Comparison of ENCODE assay signal across 16 cellular contexts in the genomic region with DNA sequence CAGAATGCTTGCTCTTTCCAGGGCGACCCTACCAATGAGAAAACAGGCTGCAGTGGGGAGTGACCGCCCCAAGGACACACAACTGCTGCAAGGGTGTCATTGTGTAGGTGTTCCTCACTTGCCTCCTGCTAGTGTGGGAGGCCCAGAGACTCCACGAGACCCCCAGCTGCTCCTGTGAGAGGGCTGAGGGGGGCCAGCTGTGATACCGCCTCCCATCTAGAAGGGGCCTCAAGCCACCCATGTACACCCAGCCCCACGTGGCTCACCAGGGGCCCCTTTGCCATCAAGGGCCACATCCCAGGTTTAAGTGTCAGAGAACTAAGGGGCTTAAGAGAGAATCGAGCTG. TPM values are rescaled to one million over a fixed set of nuclear protein-coding genes. Genes with fewer than 3 reads are reported as not detected.
A peak's percentile ranks its signal among the peaks of the same experiment; 100 is the strongest.
DNase-seq lines count a peak whose midpoint lies in the region; ATAC-seq and TF ChIP-seq lines count a peak whose summit lies in the region.
"Had no signal": no experiment of that assay in that cellular context is flagged by ENCODE, and none has a peak within 500 bp of the region (broad histone marks: within the 10 kb centered on the region; RNA-seq: fewer than 3 reads in every experiment).

No MANE protein-coding gene starts in this region.

- H2BK120ac ChIP-seq in neuronal stem cell (ENCODE audit: low read depth, low read length) = no peak overlapping the region

- no peak overlapping the region for H2AFZ ChIP-seq in neuronal stem cell (ENCODE audit: low read length)

- H3K18ac ChIP-seq in neuronal stem cell (ENCODE audit: low read length) = no peak overlapping the region

- no peak overlapping the region for H3K23ac ChIP-seq in neuronal stem cell (ENCODE audit: low read depth, low read length, poor library complexity)

- no peaks in the 10 kb centered on the region for H3K79me1 ChIP-seq in neuronal stem cell (ENCODE audit: low read depth, low read length)

- peak overlapping the region; percentile 40 for H2AK5ac ChIP-seq in neuronal stem cell (ENCODE audit: low read depth, low read length)

- no peak overlapping the region for H3K9ac ChIP-seq in neuronal stem cell (ENCODE audit: low read depth, low read length, poor library complexity)

- peak overlapping the region in 4 of 7 donors; percentile 23 to 45 (median 34) for H3K4me3 Mint-ChIP-seq in CD8-positive, alpha-beta memory T cell
- H3K4me3 Mint-ChIP-seq in T-cell = peak overlapping the region; percentile 17 to 45 (median 21)
- no peak overlapping the region for H3K4me3 Mint-ChIP-seq in T-helper 2 cell treated with Interferon-gamma antibody and Interleukin-4, amounts not matched to agents 5 μg/mL and 100 μg/mL, for 36 hours

- H2BK5ac ChIP-seq in neuronal stem cell (ENCODE audit: low read length) = no peak overlapping the region

- no peak overlapping the region for H3K4ac ChIP-seq in neuronal stem cell (ENCODE audit: low read length)

- peaks cover 14 to 21% (median 19%) of the 10 kb centered on the region in 5 donors for H3K9me3 Mint-ChIP-seq in CD8-positive, alpha-beta memory T cell
- peaks cover 0 to 11% (median 6%) of the 10 kb centered on the region in 3 donors for H3K9me3 Mint-ChIP-seq in T-cell
- H3K9me3 Mint-ChIP-seq in T-helper 2 cell treated with Interferon-gamma antibody and Interleukin-4, amounts not matched to agents 5 μg/mL and 100 μg/mL, for 36 hours = peaks cover 14% of the 10 kb centered on the region

- intact Hi-C loops in right lobe of liver (cut with DNase I) = no loop called here

- H3K9me3 ChIP-seq in CD8-positive, alpha-beta memory T cell (ENCODE audit: low read length) = no peaks in the 10 kb centered on the region
- H3K9me3 ChIP-seq in right lobe of liver = peaks cover 0 to 4% (median 0%) of the 10 kb centered on the region in 4 donors
- peaks cover 3 to 4% of the 10 kb centered on the region in 2 donors for H3K9me3 ChIP-seq in neuronal stem cell (replicated peaks in 1 of 2; ENCODE audit: control insufficient read depth in 2 of 2, insufficient read depth in 1 of 2, low read depth in 1 of 2, low read length in 2 of 2)
- H3K9me3 ChIP-seq in gastroesophageal sphincter = peaks cover 0 to 17% (median 0%) of the 10 kb centered on the region in 3 donors

- peaks cover 3% of the 10 kb centered on the region for H3K27me3 ChIP-seq in CD8-positive, alpha-beta memory T cell (ENCODE audit: insufficient read depth, low read length, poor library complexity, severe bottlenecking)
- no peaks in the 10 kb centered on the region for H3K27me3 ChIP-seq in right lobe of liver
- H3K27me3 ChIP-seq in neuronal stem cell (ENCODE audit: control insufficient read depth in 3 of 3, insufficient read depth in 3 of 3, low read depth in 1 of 3, low read length in 3 of 3) = peaks cover 0 to 49% (median 13%) of the 10 kb centered on the region in 3 experiments
- peaks cover 12% of the 10 kb centered on the region for H3K27me3 ChIP-seq in gastroesophageal sphincter
- H3K27me3 ChIP-seq: Peyer's patch had no signal

- no peak for TF ChIP-seq CTCF in right lobe of liver (IDR thresholded peaks at IDR 0.05)
- TF ChIP-seq CTCF in gastroesophageal sphincter (IDR thresholded peaks at IDR 0.05) = no peak

- H3K4me2 ChIP-seq in neuronal stem cell (ENCODE audit: insufficient read depth, low read length, poor library complexity, severe bottlenecking) = no peak overlapping the region

- H3K27ac Mint-ChIP-seq in CD8-positive, alpha-beta memory T cell = peak overlapping the region in 1 of 8 donors; percentile 10
- H3K27ac Mint-ChIP-seq in T-cell = no peak overlapping the region
- no peak overlapping the region for H3K27ac Mint-ChIP-seq in T-helper 2 cell treated with Interferon-gamma antibody and Interleukin-4, amounts not matched to agents 5 μg/mL and 100 μg/mL, for 36 hours

- H2BK15ac ChIP-seq in neuronal stem cell (ENCODE audit: low read length) = no peak overlapping the region

- no peak overlapping the region for H4K91ac ChIP-seq in neuronal stem cell (ENCODE audit: low read depth, low read length, poor library complexity)

- H3K4me1 ChIP-seq in CD8-positive, alpha-beta memory T cell (ENCODE audit: insufficient read depth, low read length) = no peaks in the 10 kb centered on the region
- peaks cover 0 to 49% (median 16%) of the 10 kb centered on the region in 4 donors for H3K4me1 ChIP-seq in right lobe of liver
- H3K4me1 ChIP-seq in neuronal stem cell (ENCODE audit: control insufficient read depth in 2 of 2, insufficient read depth in 1 of 2, low read depth in 1 of 2, low read length in 2 of 2) = peaks cover 19 to 25% of the 10 kb centered on the region in 2 donors
- H3K4me1 ChIP-seq in gastroesophageal sphincter = peaks cover 4 to 47% (median 31%) of the 10 kb centered on the region in 3 donors

- peaks cover 0 to 5% (median 2%) of the 10 kb centered on the region in 3 donors for H3K4me1 Mint-ChIP-seq in CD8-positive, alpha-beta memory T cell
- H3K4me1 Mint-ChIP-seq in T-cell = peaks cover 0 to 3% (median 0%) of the 10 kb centered on the region in 3 donors
- peaks cover 9% of the 10 kb centered on the region for H3K4me1 Mint-ChIP-seq in T-helper 2 cell treated with Interferon-gamma antibody and Interleukin-4, amounts not matched to agents 5 μg/mL and 100 μg/mL, for 36 hours (ENCODE audit: low read depth)

- peaks cover 24 to 52% of the 10 kb centered on the region in 2 donors for H3K27me3 Mint-ChIP-seq in CD8-positive, alpha-beta memory T cell
- peaks cover 19 to 53% of the 10 kb centered on the region in 2 donors for H3K27me3 Mint-ChIP-seq in T-cell
- peaks cover 17% of the 10 kb centered on the region for H3K27me3 Mint-ChIP-seq in T-helper 2 cell treated with Interferon-gamma antibody and Interleukin-4, amounts not matched to agents 5 μg/mL and 100 μg/mL, for 36 hours (ENCODE audit: low read depth)

- no peak for TF ChIP-seq EP300 in gastroesophageal sphincter (IDR thresholded peaks at IDR 0.05)

- 26% methylated on average over 3 of the region's 6 CpGs for WGBS in right lobe of liver (ENCODE audit: insufficient coverage, low coverage, low lambda C conversion rate, missing lambda C conversion rate)
- no CpG with 5 or more reads among the region's 6 CpGs for WGBS in neuronal stem cell (ENCODE audit: extremely low coverage in 2 of 2, insufficient read length in 2 of 2, insufficient replicate concordance in 1 of 2), 2 donors
- 86% methylated on average over 2 of the region's 6 CpGs; no CpG with 5 or more reads in 1 of the 2 donors for WGBS in gastroesophageal sphincter (ENCODE audit: low coverage in 1 of 2), 2 donors

- no peak overlapping the region for H2BK12ac ChIP-seq in neuronal stem cell (ENCODE audit: low read length)

- POLR2A ChIA-PET in CD8-positive, alpha-beta memory T cell (lab: Charles Lee) = no interaction called here
- POLR2A ChIA-PET in T-cell (lab: Charles Lee) = no interaction called here

- H4K8ac ChIP-seq in neuronal stem cell (ENCODE audit: low read depth, low read length) = no peak overlapping the region

- CTCF ChIA-PET in CD8-positive, alpha-beta memory T cell (lab: Charles Lee) = no interaction called here
- CTCF ChIA-PET in T-cell (lab: Charles Lee) = no interaction called here

- H3K27ac ChIP-seq in CD8-positive, alpha-beta memory T cell (ENCODE audit: low read depth, low read length) = no peak overlapping the region
- H3K27ac ChIP-seq in right lobe of liver (peak overlapping the region in 2 of 3 donors; percentile 77 to 99), neuronal stem cell (replicated peaks; ENCODE audit: low read length) (no peak overlapping the region), gastroesophageal sphincter (no peak overlapping the region)

- peaks cover 0 to 19% (median 0%) of the 10 kb centered on the region in 3 donors for H3K36me3 Mint-ChIP-seq in CD8-positive, alpha-beta memory T cell
- peaks cover 4% of the 10 kb centered on the region for H3K36me3 Mint-ChIP-seq in T-cell
- no peaks in the 10 kb centered on the region for H3K36me3 Mint-ChIP-seq in T-helper 2 cell treated with Interferon-gamma antibody and Interleukin-4, amounts not matched to agents 5 μg/mL and 100 μg/mL, for 36 hours (ENCODE audit: low read depth)

- no peak for TF ChIP-seq POLR2A in right lobe of liver (IDR thresholded peaks at IDR 0.05)
- TF ChIP-seq POLR2A in gastroesophageal sphincter (IDR thresholded peaks at IDR 0.05) = no peak

- H3K36me3 ChIP-seq in CD8-positive, alpha-beta memory T cell (ENCODE audit: insufficient read depth, low read length) = no peaks in the 10 kb centered on the region
- H3K36me3 ChIP-seq in right lobe of liver (no peaks in the 10 kb centered on the region), neuronal stem cell (replicated peaks in 1 of 2; ENCODE audit: control insufficient read depth in 2 of 2, insufficient read depth in 2 of 2, low read length in 2 of 2) (no peaks in the 10 kb centered on the region), gastroesophageal sphincter (no peaks in the 10 kb centered on the region)
- H3K36me3 ChIP-seq: Peyer's patch had no signal

- DNase-seq in CD8-positive, alpha-beta memory T cell = no peak
- DNase-seq in T-cell (no peak), right lobe of liver (peak in 1 of 3 donors; percentile 52), neuronal stem cell (ENCODE audit: low spot score) (no peak), DMS53 (lab: John Stamatoyannopoulos, UW) (no peak)
- no peak for DNase-seq in T-helper 2 cell treated with Interferon-gamma antibody and Interleukin-4, amounts not matched to agents 5 μg/mL and 100 μg/mL, for 36 hours (ENCODE audit: low spot score)
- DNase-seq: MV-4-11, NCI-H1417 treated with DMSO at 0.1 percent for 48 hours, NCI-H2029, NCI-H2171 treated with DMSO at 0.1 percent for 48 hours, NCI-H510A, NCI-H82, Peyer's patch, SIG-M5 had no signal

- no peak overlapping the region for H3K4me3 ChIP-seq in CD8-positive, alpha-beta memory T cell (ENCODE audit: low read length)
- H3K4me3 ChIP-seq in right lobe of liver = no peak overlapping the region
- no peak overlapping the region for H3K4me3 ChIP-seq in neuronal stem cell (ENCODE audit: low read length in 2 of 2)
- H3K4me3 ChIP-seq in gastroesophageal sphincter = no peak overlapping the region
- H3K4me3 ChIP-seq: HAP-1 had no signal

- ATAC-seq in T-cell (replicated peaks in 1 of 4) (no peak), right lobe of liver (no peak), gastroesophageal sphincter (no peak)

- H3K14ac ChIP-seq in neuronal stem cell (ENCODE audit: low read length) = no peak overlapping the region

RNA-seq across cellular contexts. Expression of gene ASS1, which starts 1.3 kb away (rescaled TPM):
- total RNA-seq in CD8-positive, alpha-beta memory T cell = 1 to 10 TPM; 2.3 to 3.4 TPM
- not detected for polyA plus RNA-seq in CD8-positive, alpha-beta memory T cell
- total RNA-seq in T-cell = 1 to 10 TPM in 2 of 5 donors, under 1 TPM in 1, not detected in 2; 0.92 to 2.1 (median 1.2) TPM
- 1,000 to 10,000 TPM in 3 of 6 experiments, 100 to 1,000 TPM in 3; 437 to 1,278 (median 1,014) TPM for total RNA-seq in right lobe of liver
- polyA plus RNA-seq in neuronal stem cell (2013, experiment 1 of 2) = 19.7 TPM
- polyA plus RNA-seq in neuronal stem cell (2013, experiment 2 of 2) = 19.8 TPM
- total RNA-seq in gastroesophageal sphincter = 100 to 1,000 TPM in 1 of 4 donors, 10 to 100 TPM in 3; 46.7 to 131 (median 94.4) TPM

Comparison
In these comparisons a context has a peak if more than half of its experiments do, and no peak if none do; other contexts are left out.
1. H3K27ac ChIP-seq: peak in right lobe of liver (2 of 3); none in CD8-positive, alpha-beta memory T cell (single experiment), neuronal stem cell (single experiment) and gastroesophageal sphincter (0 of 4).
2. RNA of gene ASS1, which starts 1.3 kb away (total RNA-seq): 437 to 1,278 TPM in right lobe of liver and 46.7 to 131 TPM in gastroesophageal sphincter; 2.3 to 3.4 TPM in CD8-positive, alpha-beta memory T cell and 0.92 to 2.1 TPM in T-cell; every median in the first group is over 10 times any median in the second.